Comparison of ENCODE assay signal across 2 cellular contexts in the genomic region with DNA sequence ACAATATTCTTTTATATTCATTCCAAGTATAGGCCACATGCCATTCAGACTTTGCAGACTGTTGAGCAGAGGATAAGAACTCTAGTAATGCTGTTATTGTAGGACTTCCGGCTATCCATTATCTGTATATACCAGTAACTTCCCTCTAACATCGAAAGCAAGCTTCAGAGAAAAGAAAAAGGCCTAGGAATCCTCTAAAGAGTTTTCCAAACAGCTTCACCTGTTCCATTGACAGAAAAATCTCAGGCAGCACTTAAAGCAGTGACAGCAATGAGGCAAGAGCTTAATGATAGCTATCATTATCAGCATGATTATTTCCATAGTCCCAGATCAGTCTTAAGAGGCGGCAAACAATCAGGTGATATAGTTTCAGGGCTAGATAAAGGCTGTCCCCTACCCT.
A peak's percentile ranks its signal among the peaks of the same experiment; 100 is the strongest.
TF ChIP-seq lines count a peak whose summit lies in the region.

No MANE protein-coding gene starts in this region.

TF ChIP-seq in K562, 482 proteins besides CTCF, POLR2A, EP300 and RAD21:
- TF ChIP-seq, protein P1, sequence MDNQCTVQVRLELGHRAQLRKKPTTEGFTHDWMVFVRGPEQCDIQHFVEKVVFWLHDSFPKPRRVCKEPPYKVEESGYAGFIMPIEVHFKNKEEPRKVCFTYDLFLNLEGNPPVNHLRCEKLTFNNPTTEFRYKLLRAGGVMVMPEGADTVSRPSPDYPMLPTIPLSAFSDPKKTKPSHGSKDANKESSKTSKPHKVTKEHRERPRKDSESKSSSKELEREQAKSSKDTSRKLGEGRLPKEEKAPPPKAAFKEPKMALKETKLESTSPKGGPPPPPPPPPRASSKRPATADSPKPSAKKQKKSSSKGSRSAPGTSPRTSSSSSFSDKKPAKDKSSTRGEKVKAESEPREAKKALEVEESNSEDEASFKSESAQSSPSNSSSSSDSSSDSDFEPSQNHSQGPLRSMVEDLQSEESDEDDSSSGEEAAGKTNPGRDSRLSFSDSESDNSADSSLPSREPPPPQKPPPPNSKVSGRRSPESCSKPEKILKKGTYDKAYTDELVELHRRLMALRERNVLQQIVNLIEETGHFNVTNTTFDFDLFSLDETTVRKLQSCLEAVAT (IDR thresholded peaks at IDR 0.05), result no peak
- TF ChIP-seq ZNF354B (CRISPR knock-in tag; IDR thresholded peaks at IDR 0.05), result no peak
- no peak for TF ChIP-seq FIP1L1 (IDR thresholded peaks at IDR 0.05; ENCODE audit: low read depth, low read length, poor library complexity, severe bottlenecking)
- TF ChIP-seq CBFA2T3 (IDR thresholded peaks at IDR 0.05), result 0 out of 2 replicates have a peak, but pooled peaks have one; percentile 11
- no peak for TF ChIP-seq HDAC3 (IDR thresholded peaks at IDR 0.05; ENCODE audit: borderline replicate concordance, partially characterized antibody)
- TF ChIP-seq ZKSCAN8 (CRISPR knock-in tag; IDR thresholded peaks at IDR 0.05), result no peak
- TF ChIP-seq ADNP (tag; IDR thresholded peaks at IDR 0.05), result no peak
TF ChIP-seq in K562: peak in this region for 1.

TF ChIP-seq in HEK293T, 16 proteins besides CTCF, POLR2A, EP300 and RAD21:
- TF ChIP-seq, protein P2, sequence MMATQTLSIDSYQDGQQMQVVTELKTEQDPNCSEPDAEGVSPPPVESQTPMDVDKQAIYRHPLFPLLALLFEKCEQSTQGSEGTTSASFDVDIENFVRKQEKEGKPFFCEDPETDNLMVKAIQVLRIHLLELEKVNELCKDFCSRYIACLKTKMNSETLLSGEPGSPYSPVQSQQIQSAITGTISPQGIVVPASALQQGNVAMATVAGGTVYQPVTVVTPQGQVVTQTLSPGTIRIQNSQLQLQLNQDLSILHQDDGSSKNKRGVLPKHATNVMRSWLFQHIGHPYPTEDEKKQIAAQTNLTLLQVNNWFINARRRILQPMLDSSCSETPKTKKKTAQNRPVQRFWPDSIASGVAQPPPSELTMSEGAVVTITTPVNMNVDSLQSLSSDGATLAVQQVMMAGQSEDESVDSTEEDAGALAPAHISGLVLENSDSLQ (IDR thresholded peaks at IDR 0.05), result no peak
- TF ChIP-seq BHLHE40 (IDR thresholded peaks at IDR 0.05; ENCODE audit: borderline replicate concordance), result no peak
